In the genomic region with DNA sequence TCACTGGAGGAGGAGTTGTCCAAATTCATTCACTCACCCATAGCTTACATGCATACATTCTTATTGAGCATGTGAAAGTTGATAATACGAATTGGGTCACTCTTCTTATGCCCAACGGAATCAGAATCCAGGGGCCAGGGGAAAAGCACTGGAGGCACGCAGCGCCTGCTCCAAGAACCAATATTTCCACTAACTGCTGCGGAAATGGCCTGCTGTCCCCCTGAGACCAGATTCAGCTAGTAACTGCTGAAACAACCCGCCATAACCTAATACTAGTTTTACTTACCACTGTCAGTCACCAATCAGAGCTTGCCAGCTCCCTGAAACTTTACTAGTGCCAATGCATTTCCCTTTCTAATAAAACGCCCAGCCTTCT, we compare ENCODE assay signal across 8 cellular contexts. TPM values are rescaled to one million over a fixed set of nuclear protein-coding genes. Genes with fewer than 3 reads are reported as not detected.
DNase-seq lines count a peak whose midpoint lies in the region; ATAC-seq and TF ChIP-seq lines count a peak whose summit lies in the region.

No MANE protein-coding gene starts in this region.

- H3K27ac ChIP-seq in CD4-positive, alpha-beta memory T cell (ENCODE audit: low read depth, low read length), result peak overlapping the region; percentile 41
- 0 out of 2 replicates have a peak overlapping the region, but pooled peaks have one; percentile 37 for H3K27ac ChIP-seq in PC-9

- peaks cover 46% of the 10 kb centered on the region for H3K4me1 ChIP-seq in CD4-positive, alpha-beta memory T cell (ENCODE audit: insufficient read depth, low read length)
- H3K4me1 ChIP-seq in PC-9 (replicated peaks; ENCODE audit: insufficient read depth), result peaks cover 57% of the 10 kb centered on the region

- peak overlapping the region; percentile 40 to 45 for H3K4me3 ChIP-seq in CD4-positive, alpha-beta memory T cell (ENCODE audit: low read length in 2 of 2)
- H3K4me3 ChIP-seq in PC-9, result peak overlapping the region; percentile 97
- peak overlapping the region; percentile 65 for H3K4me3 ChIP-seq in epithelial cell of esophagus (ENCODE audit: low read length)

- no peak for ATAC-seq in HG02885 (IDR thresholded peaks at IDR 0.05; ENCODE audit: poor library complexity, unreplicated experiment)
- ATAC-seq in GM18517 (IDR thresholded peaks at IDR 0.05; ENCODE audit: unreplicated experiment), result no peak

- H2AFZ ChIP-seq in PC-9, result peak overlapping the region; percentile 76

- peaks cover 34% of the 10 kb centered on the region for H4K20me1 ChIP-seq in PC-9 (ENCODE audit: insufficient read depth)

- peaks cover 47% of the 10 kb centered on the region for H3K79me2 ChIP-seq in PC-9 (ENCODE audit: low read depth)

- H3K9me3 Mint-ChIP-seq in CD4-positive, alpha-beta memory T cell, result peaks cover 0 to 10% (median 5%) of the 10 kb centered on the region in 8 donors
- no peaks in the 10 kb centered on the region for H3K9me3 Mint-ChIP-seq in osteocyte (ENCODE audit: unreplicated experiment)

- CTCF ChIA-PET in CD4-positive, alpha-beta memory T cell (lab: Charles Lee; ENCODE audit: partially characterized antibody), result interaction anchor here (1.6 to 3.7 kb wide), 2 partner anchors 43 to 73 kb away, joined by 3 to 9 read pairs; partner anchors contain the start of gene NSFL1C
- CTCF ChIA-PET in PC-9 (lab: Charles Lee), result interaction anchor here (0.6 kb wide), 1 partner anchor 18 kb away, joined by 8 read pairs; no protein-coding TSS in a partner anchor

- H3K36me3 ChIP-seq in CD4-positive, alpha-beta memory T cell (ENCODE audit: insufficient read depth, low read length), result no peaks in the 10 kb centered on the region
- H3K36me3 ChIP-seq in PC-9 (ENCODE audit: low read depth), result peaks cover 4% of the 10 kb centered on the region; the same call in 1 of the 2 replicates

- BruUV-seq in PC-9 (replicated peaks; lab: Mats Ljungman, UMichigan), result TSS peak; percentile 47

- H3K9me2 ChIP-seq in PC-9 (ENCODE audit: insufficient read depth), result no peaks in the 10 kb centered on the region

- H3K36me3 Mint-ChIP-seq in CD4-positive, alpha-beta memory T cell, result peaks cover 4 to 11% of the 10 kb centered on the region in 2 donors
- no peaks in the 10 kb centered on the region for H3K36me3 Mint-ChIP-seq in osteocyte (ENCODE audit: unreplicated experiment)

- H3K4me1 Mint-ChIP-seq in CD4-positive, alpha-beta memory T cell, result peaks cover 46 to 71% (median 57%) of the 10 kb centered on the region in 4 donors
- H3K4me1 Mint-ChIP-seq in osteocyte (ENCODE audit: unreplicated experiment), result peaks cover 41% of the 10 kb centered on the region

- no peaks in the 10 kb centered on the region for H3K9me3 ChIP-seq in CD4-positive, alpha-beta memory T cell (ENCODE audit: control insufficient read depth in 1 of 2, low read length in 2 of 2)
- no peaks in the 10 kb centered on the region for H3K9me3 ChIP-seq in PC-9 (ENCODE audit: insufficient read depth, low read depth)

- H3K27me3 ChIP-seq in CD4-positive, alpha-beta memory T cell (ENCODE audit: insufficient read depth, low read length), result no peaks in the 10 kb centered on the region
- H3K27me3 ChIP-seq in PC-9 (ENCODE audit: insufficient read depth, low read depth), result no peaks in the 10 kb centered on the region

- H3K27ac Mint-ChIP-seq in CD4-positive, alpha-beta memory T cell, result peak overlapping the region; percentile 88 to 98 (median 96)
- peak overlapping the region; percentile 96 for H3K27ac Mint-ChIP-seq in osteocyte (ENCODE audit: unreplicated experiment)

- POLR2A ChIA-PET in CD4-positive, alpha-beta memory T cell (lab: Charles Lee; ENCODE audit: partially characterized antibody), result interaction anchor here (0.9 to 3.1 kb wide), 4 partner anchors 13 to 73 kb away, joined by 3 to 19 read pairs (median 4); partner anchors contain the start of gene NSFL1C
- POLR2A ChIA-PET in PC-9 (lab: Charles Lee; ENCODE audit: unreplicated experiment), result interaction anchor here (0.7 to 0.8 kb wide), 3 partner anchors 16 to 373 kb away, joined by 3 to 9 read pairs (median 7); no protein-coding TSS in a partner anchor

- peak overlapping the region; percentile 100 for H3K4me2 ChIP-seq in PC-9

- intact Hi-C loops in CD4-positive, alpha-beta memory T cell (cut with micrococcal nuclease), result loop anchor here (1.0 to 10.0 kb wide), 7 partner anchors 44 to 549 kb away; partner anchors contain the start of genes PSMF1 and RAD21L1
- intact Hi-C loops in PC-9 (cut with micrococcal nuclease; ENCODE audit: unreplicated experiment), result loop anchor here (2.0 kb wide), 2 partner anchors 69 to 73 kb away; partner anchors contain the start of gene NSFL1C

- H3K4me3 Mint-ChIP-seq in CD4-positive, alpha-beta memory T cell, result peak overlapping the region; percentile 87 to 98 (median 96)
- H3K4me3 Mint-ChIP-seq in osteocyte (ENCODE audit: unreplicated experiment), result peak overlapping the region; percentile 93

- DNase-seq in CD4-positive, alpha-beta memory T cell, result no peak
- DNase-seq in PC-9 (no peak), epithelial cell of esophagus (ENCODE audit: low read depth) (no peak), osteocyte (ENCODE audit: extremely low spot score, unreplicated experiment) (peak; percentile 48), NCI-H1105 (lab: John Stamatoyannopoulos, UW) (no peak), RKO (ENCODE audit: low spot score) (no peak)

- peaks cover 14% of the 10 kb centered on the region; the same call in 1 of the 2 replicates for H3F3A ChIP-seq in PC-9 (ENCODE audit: insufficient read depth, low read depth)

- no peaks in the 10 kb centered on the region for H3K27me3 Mint-ChIP-seq in CD4-positive, alpha-beta memory T cell
- H3K27me3 Mint-ChIP-seq in osteocyte (ENCODE audit: unreplicated experiment), result peaks cover 34% of the 10 kb centered on the region

- TF ChIP-seq CTCF in PC-9 (conservative IDR thresholded peaks at IDR 0.05) (no peak), epithelial cell of esophagus (IDR thresholded peaks at IDR 0.05; ENCODE audit: insufficient read depth, low read depth, low read length, missing control alignments) (no peak), osteocyte (IDR thresholded peaks at IDR 0.05) (no peak)

RNA-seq across cellular contexts. Expression of gene FKBP1A, which starts 0.6 kb away (rescaled TPM):
- total RNA-seq in CD4-positive, alpha-beta memory T cell, result 10 to 100 TPM; 77.8 to 86.4 TPM
- 10 to 100 TPM; 47.0 to 62.2 TPM for polyA plus RNA-seq in CD4-positive, alpha-beta memory T cell
- total RNA-seq in PC-9 (2021) (248 and 320 TPM in 2 replicates), osteocyte (180 and 187 TPM in 2 replicates)

Comparison
In these comparisons a context has a peak if more than half of its experiments do, and no peak if none do; other contexts are left out.
1. H3K4me3 ChIP-seq: peak in every context shown above with its lines; median percentile 97 in PC-9; 65 in epithelial cell of esophagus; 42 in CD4-positive, alpha-beta memory T cell.